In the genomic region with DNA sequence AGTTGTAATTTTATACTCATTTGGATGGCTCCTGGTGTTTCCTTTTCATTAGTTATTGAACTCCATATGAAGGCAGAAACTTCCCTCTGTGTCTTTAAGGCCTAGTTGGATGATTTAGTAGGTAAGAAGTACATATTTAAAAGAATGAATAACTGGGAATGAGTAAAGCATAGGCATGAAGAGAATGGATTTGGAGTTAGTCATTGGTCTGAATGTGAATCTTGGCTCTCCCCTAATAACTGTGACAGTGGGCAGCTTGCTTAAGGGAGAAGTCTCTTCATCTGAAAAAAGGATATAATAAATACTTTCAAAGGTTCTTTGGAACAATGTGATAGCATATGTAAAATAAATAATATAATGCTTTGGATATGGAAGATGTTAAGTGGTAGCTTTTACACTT, we compare ENCODE assay signal across 23 cellular contexts. TPM values are rescaled to one million over a fixed set of nuclear protein-coding genes. Genes with fewer than 3 reads are reported as not detected.
DNase-seq lines count a peak whose midpoint lies in the region; ATAC-seq and TF ChIP-seq lines count a peak whose summit lies in the region.
"Had no signal": no experiment of that assay in that cellular context is flagged by ENCODE, and none has a peak within 500 bp of the region (broad histone marks: within the 10 kb centered on the region; RNA-seq: fewer than 3 reads in every experiment).

No MANE protein-coding gene starts in this region.

- CTCF ChIA-PET in SK-N-SH (lab: Yijun Ruan, JAX), result interaction anchor here (0.6 to 1.0 kb wide), 2 partner anchors 25 to 376 kb away, joined by 3 read pairs; no protein-coding TSS in a partner anchor

- no peak for TF ChIP-seq CTCF in SK-N-SH (IDR thresholded peaks at IDR 0.05)
- TF ChIP-seq CTCF in epithelial cell of esophagus (IDR thresholded peaks at IDR 0.05; ENCODE audit: insufficient read depth, low read depth, low read length, missing control alignments), result no peak
- no peak for TF ChIP-seq CTCF in osteoblast (IDR thresholded peaks at IDR 0.05; ENCODE audit: extremely low read depth, low read depth, low read length)

- no peaks in the 10 kb centered on the region for H3K9me2 ChIP-seq in SK-N-SH

- no peak for TF ChIP-seq RAD21 in SK-N-SH (IDR thresholded peaks at IDR 0.05; ENCODE audit: low read length)

- TF ChIP-seq EP300 in SK-N-SH (IDR thresholded peaks at IDR 0.05; ENCODE audit: borderline replicate concordance in 1 of 2, low read depth in 1 of 2, low read length in 1 of 2), result no peak

- H3K4me1 ChIP-seq in SK-N-SH (ENCODE audit: control insufficient read depth in 1 of 2, insufficient read depth in 2 of 2, low read depth in 1 of 2, low read length in 1 of 2) (peaks cover 0 to 26% of the 10 kb centered on the region in 2 experiments; a peak in 3 of 4 replicates), osteoblast (ENCODE audit: insufficient read depth, low read length) (peaks cover 35% of the 10 kb centered on the region)
- H3K4me1 ChIP-seq: Caco-2 had no signal

- intact Hi-C loops in Right ventricle myocardium superior (cut with DNase I), result no loop called here

- peak; percentile 79 for DNase-seq in AG20443 (ENCODE audit: low spot score)
- DNase-seq in SK-N-SH, result no peak
- DNase-seq in epithelial cell of esophagus (ENCODE audit: low read depth), result peak; percentile 48
- peak; percentile 84 for DNase-seq in osteoblast (ENCODE audit: insufficient read length, low spot score, missing footprints)
- no peak for DNase-seq in Right ventricle myocardium superior
- DNase-seq in NCI-H1417 treated with DMSO at 0.1 percent for 48 hours (lab: John Stamatoyannopoulos, UW), result no peak
- no peak for DNase-seq in erythroblast (lab: John Stamatoyannopoulos, UW)
- DNase-seq: activated CD4-positive, alpha-beta T cell treated with anti-CD3 and anti-CD28 coated beads for 36 hours; brain microvascular endothelial cell; Caco-2; cortex of kidney; DND-41; gastrocnemius medialis; left colon; natural killer cell; NCI-H1436; NCI-H526; pancreas; right lobe of liver had no signal

- no peak for ATAC-seq in Right ventricle myocardium superior (ENCODE audit: poor library complexity)
- ATAC-seq in GM18498 (IDR thresholded peaks at IDR 0.05; ENCODE audit: unreplicated experiment), result no peak
- ATAC-seq: activated CD4-positive, alpha-beta T cell treated with anti-CD3 and anti-CD28 coated beads for 36 hours; gastrocnemius medialis; HepG2; left colon; natural killer cell; pancreas; right lobe of liver had no signal

- POLR2A ChIA-PET in SK-N-SH (lab: Yijun Ruan, JAX), result no interaction called here

- H3K36me3 ChIP-seq in SK-N-SH (replicated peaks in 1 of 2; ENCODE audit: control insufficient read depth in 1 of 2, insufficient read depth in 2 of 2, low read length in 1 of 2) (no peaks in the 10 kb centered on the region), osteoblast (ENCODE audit: insufficient read depth, low read length) (no peaks in the 10 kb centered on the region)
- H3K36me3 ChIP-seq: brain microvascular endothelial cell, gastrocnemius medialis, pancreas, right lobe of liver, thoracic aorta had no signal

- TF ChIP-seq POLR2A in erythroblast (IDR thresholded peaks at IDR 0.05; ENCODE audit: low read length), result no peak

- H4K20me1 ChIP-seq in SK-N-SH (ENCODE audit: insufficient read depth) (peaks cover 28% of the 10 kb centered on the region), osteoblast (ENCODE audit: insufficient read depth, low read length) (peaks cover 36% of the 10 kb centered on the region)

- peaks cover 21% of the 10 kb centered on the region for H3F3A ChIP-seq in SK-N-SH (replicated peaks; ENCODE audit: insufficient read depth)

- H3K4me2 ChIP-seq in SK-N-SH, result 0 out of 2 replicates have a peak overlapping the region, but pooled peaks have one; percentile 47
- peak overlapping the region; percentile 55 for H3K4me2 ChIP-seq in osteoblast (ENCODE audit: insufficient read depth, low read length)

- H3K27me3 ChIP-seq in SK-N-SH (ENCODE audit: insufficient read depth) (no peaks in the 10 kb centered on the region), osteoblast (ENCODE audit: insufficient read depth, low read length) (no peaks in the 10 kb centered on the region)
- H3K27me3 ChIP-seq: brain microvascular endothelial cell, gastrocnemius medialis, pancreas, right lobe of liver had no signal

- H3K4me3 ChIP-seq in SK-N-SH (ENCODE audit: low read depth in 2 of 2, low read length in 1 of 2) (no peak overlapping the region), epithelial cell of esophagus (ENCODE audit: low read length) (no peak overlapping the region), osteoblast (ENCODE audit: insufficient read depth, low read length) (peak overlapping the region; percentile 7)
- H3K4me3 ChIP-seq: gastrocnemius medialis, pancreas, right lobe of liver, thoracic aorta had no signal

- H3K27ac ChIP-seq in SK-N-SH (ENCODE audit: low read depth in 2 of 2, low read length in 1 of 2), result peak overlapping the region in 1 of 2 experiments; percentile 67; a peak in 2 of 4 replicates
- peak overlapping the region; percentile 52 for H3K27ac ChIP-seq in osteoblast (ENCODE audit: low read depth, low read length)
- H3K27ac ChIP-seq: brain microvascular endothelial cell, gastrocnemius medialis, pancreas, right lobe of liver, RWPE1 had no signal

- H3K9ac ChIP-seq in SK-N-SH, result 0 out of 2 replicates have a peak overlapping the region, but pooled peaks have one; percentile 25

- H2AFZ ChIP-seq in SK-N-SH (ENCODE audit: low read depth) (no peak overlapping the region), osteoblast (ENCODE audit: low read length) (no peak overlapping the region)

- H3K79me2 ChIP-seq in SK-N-SH (ENCODE audit: insufficient read depth) (peaks cover 96% of the 10 kb centered on the region), osteoblast (ENCODE audit: insufficient read depth, low read length) (peaks cover 84% of the 10 kb centered on the region)

- H3K9me3 ChIP-seq in SK-N-SH (no peaks in the 10 kb centered on the region), osteoblast (ENCODE audit: low read depth, low read length) (no peaks in the 10 kb centered on the region)
- H3K9me3 ChIP-seq: Caco-2, gastrocnemius medialis, pancreas, right lobe of liver, thoracic aorta had no signal

TF ChIP-seq in SK-N-SH, 30 proteins besides CTCF, POLR2A, EP300 and RAD21:
- TF ChIP-seq FOSL2 (IDR thresholded peaks at IDR 0.05; ENCODE audit: borderline replicate concordance, low read depth), result peak; percentile 74
- TF ChIP-seq, protein P1, sequence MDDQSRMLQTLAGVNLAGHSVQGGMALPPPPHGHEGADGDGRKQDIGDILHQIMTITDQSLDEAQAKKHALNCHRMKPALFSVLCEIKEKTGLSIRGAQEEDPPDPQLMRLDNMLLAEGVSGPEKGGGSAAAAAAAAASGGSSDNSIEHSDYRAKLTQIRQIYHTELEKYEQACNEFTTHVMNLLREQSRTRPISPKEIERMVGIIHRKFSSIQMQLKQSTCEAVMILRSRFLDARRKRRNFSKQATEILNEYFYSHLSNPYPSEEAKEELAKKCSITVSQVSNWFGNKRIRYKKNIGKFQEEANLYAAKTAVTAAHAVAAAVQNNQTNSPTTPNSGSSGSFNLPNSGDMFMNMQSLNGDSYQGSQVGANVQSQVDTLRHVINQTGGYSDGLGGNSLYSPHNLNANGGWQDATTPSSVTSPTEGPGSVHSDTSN (IDR thresholded peaks at IDR 0.05), result peak; percentile 18; the same call in 1 of the 2 replicates
- TF ChIP-seq, protein P2, sequence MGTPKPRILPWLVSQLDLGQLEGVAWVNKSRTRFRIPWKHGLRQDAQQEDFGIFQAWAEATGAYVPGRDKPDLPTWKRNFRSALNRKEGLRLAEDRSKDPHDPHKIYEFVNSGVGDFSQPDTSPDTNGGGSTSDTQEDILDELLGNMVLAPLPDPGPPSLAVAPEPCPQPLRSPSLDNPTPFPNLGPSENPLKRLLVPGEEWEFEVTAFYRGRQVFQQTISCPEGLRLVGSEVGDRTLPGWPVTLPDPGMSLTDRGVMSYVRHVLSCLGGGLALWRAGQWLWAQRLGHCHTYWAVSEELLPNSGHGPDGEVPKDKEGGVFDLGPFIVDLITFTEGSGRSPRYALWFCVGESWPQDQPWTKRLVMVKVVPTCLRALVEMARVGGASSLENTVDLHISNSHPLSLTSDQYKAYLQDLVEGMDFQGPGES (IDR thresholded peaks at IDR 0.05; ENCODE audit: low read depth, low read length), result no peak

RNA-seq across cellular contexts. Expression of a gene that starts 13.2 kb away (rescaled TPM):
- 8.5 and 11.4 TPM in 2 replicates for polyA plus RNA-seq in SK-N-SH (2012; rRNA removed)
- 12.0 and 14.0 TPM in 2 replicates for polyA plus RNA-seq in SK-N-SH (2012; cell fraction: cytosol; rRNA removed)
- polyA plus RNA-seq in SK-N-SH (2012; cell fraction: nucleus; rRNA removed), result 6.6 and 13.2 TPM in 2 replicates
- total RNA-seq in osteoblast (66.3 and 98.1 TPM in 2 replicates), Right ventricle myocardium superior (11.1 TPM)

RNA-seq across cellular contexts. Expression of a gene that starts 18.8 kb away (rescaled TPM):
- 10.6 and 14.1 TPM in 2 replicates for polyA plus RNA-seq in SK-N-SH (2012; rRNA removed)
- polyA plus RNA-seq in SK-N-SH (2012; cell fraction: cytosol; rRNA removed), result 18.9 and 23.0 TPM in 2 replicates
- 5.7 and 11.4 TPM in 2 replicates for polyA plus RNA-seq in SK-N-SH (2012; cell fraction: nucleus; rRNA removed)
- total RNA-seq in osteoblast, result 74.3 and 77.1 TPM in 2 replicates
- 11.3 TPM for total RNA-seq in Right ventricle myocardium superior

Comparison
In these comparisons a context has a peak if more than half of its experiments do, and no peak if none do; other contexts are left out.
1. DNase-seq: peak in AG20443 (single experiment), epithelial cell of esophagus (single experiment) and osteoblast (single experiment); none in SK-N-SH (single experiment), Right ventricle myocardium superior (single experiment), NCI-H1417 treated with DMSO at 0.1 percent for 48 hours (single experiment) and erythroblast (0 of 2).